In genomic region chr6:163787001-163787667, GRCh38 we compare ENCODE assay signal across 21 cellular contexts.
DNase-seq lines count a peak whose midpoint lies in the region; ATAC-seq, FAIRE-seq and TF ChIP-seq lines count a peak whose summit lies in the region.
"Had no signal": no experiment of that assay in that cellular context is flagged by ENCODE, and none has a peak within 500 bp of the region (broad histone marks: within the 10 kb centered on the region; RNA-seq: fewer than 3 reads in every experiment).

No MANE protein-coding gene starts in this region.

- peaks cover 3% of the 10 kb centered on the region for H3K9me3 Mint-ChIP-seq in activated naive CD8-positive, alpha-beta T cell treated with anti-CD3 and anti-CD28 coated beads, Interleukin-2, amount 10 ng/mL, durations not matched to agents 7 days and 5 days
- no peaks in the 10 kb centered on the region for H3K9me3 Mint-ChIP-seq in activated naive CD8-positive, alpha-beta T cell treated with anti-CD3 and anti-CD28 coated beads for 36 hours
- no peaks in the 10 kb centered on the region for H3K9me3 Mint-ChIP-seq in stimulated activated effector memory CD8-positive, alpha-beta T cell treated with anti-CD3 and anti-CD28 coated beads, Interleukin-12 subunit alpha, Interleukin-12 subunit beta, amount 100 ng/mL, for 72 hours
- H3K9me3 Mint-ChIP-seq: CD8-positive, alpha-beta memory T cell had no signal

- H3K9ac ChIP-seq in GM12878 (ENCODE audit: control insufficient read depth, insufficient read depth, low read length): no peak overlapping the region
- H3K9ac ChIP-seq: BLaER1 treated with 17β-estradiol and CSF1 and Interleukin-3, amounts not matched to agents 10 nM and 100 nM had no signal

- peaks cover 11% of the 10 kb centered on the region for H3K4me1 Mint-ChIP-seq in activated naive CD8-positive, alpha-beta T cell treated with anti-CD3 and anti-CD28 coated beads, Interleukin-2, amount 10 ng/mL, durations not matched to agents 7 days and 5 days
- peaks cover 6% of the 10 kb centered on the region for H3K4me1 Mint-ChIP-seq in activated naive CD8-positive, alpha-beta T cell treated with anti-CD3 and anti-CD28 coated beads for 36 hours
- peaks cover 23% of the 10 kb centered on the region for H3K4me1 Mint-ChIP-seq in stimulated activated effector memory CD8-positive, alpha-beta T cell treated with anti-CD3 and anti-CD28 coated beads, Interleukin-12 subunit alpha, Interleukin-12 subunit beta, amount 100 ng/mL, for 72 hours

- intact Hi-C loops in GM12878 (cut with micrococcal nuclease; ENCODE audit: unreplicated experiment): no loop called here

- no peak overlapping the region for H3K27ac ChIP-seq in GM12878 (ENCODE audit: control insufficient read depth, insufficient read depth)
- H3K27ac ChIP-seq in small intestine (ENCODE audit: low read depth in 1 of 2, low read length in 1 of 2): no peak overlapping the region
- H3K27ac ChIP-seq: A549; BLaER1 treated with 17β-estradiol and CSF1 and Interleukin-3, amounts not matched to agents 10 nM and 100 nM; SJCRH30 had no signal

- no peaks in the 10 kb centered on the region for H3K9me3 ChIP-seq in GM12878 (replicated peaks; ENCODE audit: control insufficient read depth, insufficient read depth, low read length)
- no peaks in the 10 kb centered on the region for H3K9me3 ChIP-seq in small intestine (ENCODE audit: control insufficient read depth, low read depth)
- H3K9me3 ChIP-seq: A549, HAP-1, SJCRH30 had no signal

- RAD21 ChIA-PET in GM12878 (lab: Charles Lee; ENCODE audit: unreplicated experiment): no interaction called here

- no peaks in the 10 kb centered on the region for H3K79me2 ChIP-seq in GM12878 (ENCODE audit: control insufficient read depth, insufficient read depth, low read length)

- no peak for TF ChIP-seq CTCF in GM12878 (IDR thresholded peaks at IDR 0.05 in 2 of 3, conservative IDR thresholded peaks at IDR 0.05 in 1 of 3; ENCODE audit: control insufficient read depth in 2 of 3, extremely low read depth in 1 of 3, insufficient read depth in 1 of 3, low read depth in 3 of 3, low read length in 3 of 3)

- ATAC-seq in activated naive CD8-positive, alpha-beta T cell treated with anti-CD3 and anti-CD28 coated beads, Interleukin-2, amount 10 ng/mL, durations not matched to agents 7 days and 5 days (ENCODE audit: low read depth): peak; percentile 47
- peak; percentile 32 for ATAC-seq in HG03442 (IDR thresholded peaks at IDR 0.05; ENCODE audit: unreplicated experiment)
- ATAC-seq in GM12878: no peak
- ATAC-seq in stimulated activated effector memory CD8-positive, alpha-beta T cell treated with anti-CD3 and anti-CD28 coated beads, Interleukin-12 subunit alpha, Interleukin-12 subunit beta, amount 100 ng/mL, for 72 hours: peak; percentile 72
- ATAC-seq in HG02571 (IDR thresholded peaks at IDR 0.05; ENCODE audit: unreplicated experiment): no peak
- ATAC-seq: A549, PC-3 had no signal

- no peak overlapping the region for H3K4me3 Mint-ChIP-seq in activated naive CD8-positive, alpha-beta T cell treated with anti-CD3 and anti-CD28 coated beads, Interleukin-2, amount 10 ng/mL, durations not matched to agents 7 days and 5 days
- H3K4me3 Mint-ChIP-seq in activated naive CD8-positive, alpha-beta T cell treated with anti-CD3 and anti-CD28 coated beads for 36 hours: no peak overlapping the region
- no peak overlapping the region for H3K4me3 Mint-ChIP-seq in stimulated activated effector memory CD8-positive, alpha-beta T cell treated with anti-CD3 and anti-CD28 coated beads, Interleukin-12 subunit alpha, Interleukin-12 subunit beta, amount 100 ng/mL, for 72 hours

- in situ Hi-C loops in GM12878 (cut with MboI): no loop called here

- no peak for DNase-seq in activated naive CD8-positive, alpha-beta T cell treated with anti-CD3 and anti-CD28 coated beads, Interleukin-2, amount 10 ng/mL, durations not matched to agents 7 days and 5 days
- DNase-seq in activated naive CD8-positive, alpha-beta T cell treated with anti-CD3 and anti-CD28 coated beads for 36 hours: no peak
- DNase-seq in GM12878 (ENCODE audit: low read depth, low spot score) (no peak), small intestine (no peak), H4 (ENCODE audit: low spot score) (no peak)
- no peak for DNase-seq in stimulated activated effector memory CD8-positive, alpha-beta T cell treated with anti-CD3 and anti-CD28 coated beads, Interleukin-12 subunit alpha, Interleukin-12 subunit beta, amount 100 ng/mL, for 72 hours (ENCODE audit: low spot score in 2 of 2)
- DNase-seq: CD8-positive, alpha-beta memory T cell; DMS53; NCI-H1105 treated with DMSO at 0.1 percent for 48 hours; NCI-H187; NCI-H2107; NCI-H510A; NCI-H748 treated with DMSO at 0.1 percent for 48 hours; PC-3; SJCRH30 had no signal

- peak overlapping the region; percentile 38; the same call in 1 of the 2 replicates for H3K4me2 ChIP-seq in GM12878 (ENCODE audit: control insufficient read depth, insufficient read depth)
- H3K4me2 ChIP-seq: A549; BLaER1 treated with 17β-estradiol and CSF1 and Interleukin-3, amounts not matched to agents 10 nM and 100 nM had no signal

- POLR2A ChIA-PET in activated naive CD8-positive, alpha-beta T cell treated with anti-CD3 and anti-CD28 coated beads, Interleukin-2, amount 10 ng/mL, durations not matched to agents 7 days and 5 days (lab: Charles Lee): no interaction called here
- POLR2A ChIA-PET in GM12878 (lab: Charles Lee): no interaction called here

- no TSS peak for BruUV-seq in GM12878 (replicated peaks; lab: Mats Ljungman, UMichigan)

- no peak overlapping the region for H2AFZ ChIP-seq in GM12878 (ENCODE audit: control insufficient read depth, low read depth, low read length)

- SMC1A ChIA-PET in GM12878 (lab: Charles Lee; ENCODE audit: uncharacterized antibody, unreplicated experiment): interaction anchor here (0.6 kb wide), 1 partner anchor 82 kb away, joined by 3 read pairs; no protein-coding TSS in a partner anchor

- H3K36me3 Mint-ChIP-seq in activated naive CD8-positive, alpha-beta T cell treated with anti-CD3 and anti-CD28 coated beads, Interleukin-2, amount 10 ng/mL, durations not matched to agents 7 days and 5 days: no peaks in the 10 kb centered on the region
- H3K36me3 Mint-ChIP-seq in activated naive CD8-positive, alpha-beta T cell treated with anti-CD3 and anti-CD28 coated beads for 36 hours: no peaks in the 10 kb centered on the region
- H3K36me3 Mint-ChIP-seq in stimulated activated effector memory CD8-positive, alpha-beta T cell treated with anti-CD3 and anti-CD28 coated beads, Interleukin-12 subunit alpha, Interleukin-12 subunit beta, amount 100 ng/mL, for 72 hours: peaks cover 6% of the 10 kb centered on the region
- H3K36me3 Mint-ChIP-seq: CD8-positive, alpha-beta memory T cell had no signal

- TF ChIP-seq POLR2A in GM12878 (IDR thresholded peaks at IDR 0.05; ENCODE audit: low read depth, low read length): no peak

- no peak overlapping the region for H3K27ac Mint-ChIP-seq in activated naive CD8-positive, alpha-beta T cell treated with anti-CD3 and anti-CD28 coated beads, Interleukin-2, amount 10 ng/mL, durations not matched to agents 7 days and 5 days
- no peak overlapping the region for H3K27ac Mint-ChIP-seq in activated naive CD8-positive, alpha-beta T cell treated with anti-CD3 and anti-CD28 coated beads for 36 hours
- no peak overlapping the region for H3K27ac Mint-ChIP-seq in stimulated activated effector memory CD8-positive, alpha-beta T cell treated with anti-CD3 and anti-CD28 coated beads, Interleukin-12 subunit alpha, Interleukin-12 subunit beta, amount 100 ng/mL, for 72 hours

- H4K20me1 ChIP-seq in GM12878 (ENCODE audit: control insufficient read depth, insufficient read depth): no peaks in the 10 kb centered on the region
- H4K20me1 ChIP-seq: BLaER1 treated with 17β-estradiol and CSF1 and Interleukin-3, amounts not matched to agents 10 nM and 100 nM had no signal

- no peak for TF ChIP-seq RAD21 in GM12878 (IDR thresholded peaks at IDR 0.05; ENCODE audit: insufficient read depth, low read depth, low read length)

- WGBS in GM12878 (ENCODE audit: insufficient coverage, insufficient replicate concordance, low lambda C conversion rate, missing lambda C conversion rate): 0% methylated on average over 2 of the region's 2 CpGs
- 57 to 60% (median 58%) methylated on average over 2 of the region's 2 CpGs for WGBS in small intestine, 3 donors

- H3K36me3 ChIP-seq in GM12878 (ENCODE audit: control insufficient read depth in 2 of 2, insufficient read depth in 2 of 2, low read length in 1 of 2) (no peaks in the 10 kb centered on the region), small intestine (ENCODE audit: control insufficient read depth in 2 of 2, insufficient read depth in 2 of 2, low read length in 2 of 2) (no peaks in the 10 kb centered on the region)
- H3K36me3 ChIP-seq: BLaER1 treated with 17β-estradiol and CSF1 and Interleukin-3, amounts not matched to agents 10 nM and 100 nM; HAP-1; SJCRH30 had no signal

- H3K27me3 ChIP-seq in GM12878 (replicated peaks in 1 of 2; ENCODE audit: control insufficient read depth in 2 of 2, insufficient read depth in 2 of 2, low read length in 1 of 2) (no peaks in the 10 kb centered on the region), small intestine (ENCODE audit: control insufficient read depth in 2 of 2, insufficient read depth in 2 of 2, low read length in 2 of 2) (no peaks in the 10 kb centered on the region)
- H3K27me3 ChIP-seq: BLaER1 treated with 17β-estradiol and CSF1 and Interleukin-3, amounts not matched to agents 10 nM and 100 nM; SJCRH30 had no signal

- CTCF ChIA-PET in GM12878 (lab: Yijun Ruan, JAX): no interaction called here

- no peak for FAIRE-seq in GM12878 (lab: Jason Lieb, UNC)
- no peak for FAIRE-seq in small intestine (lab: Jason Lieb, UNC)
- FAIRE-seq: A549, K562 had no signal

- H3K4me3 ChIP-seq in GM12878: 0 out of 2 replicates have a peak overlapping the region, but pooled peaks have one; percentile 24
- no peak overlapping the region for H3K4me3 ChIP-seq in small intestine (ENCODE audit: low read depth in 1 of 2, low read length in 2 of 2)
- H3K4me3 ChIP-seq: A549; BLaER1 treated with 17β-estradiol and CSF1 and Interleukin-3, amounts not matched to agents 10 nM and 100 nM; HAP-1; K562; SJCRH30 had no signal

- H3K27me3 Mint-ChIP-seq in activated naive CD8-positive, alpha-beta T cell treated with anti-CD3 and anti-CD28 coated beads, Interleukin-2, amount 10 ng/mL, durations not matched to agents 7 days and 5 days: peaks cover 15% of the 10 kb centered on the region
- peaks cover 21% of the 10 kb centered on the region for H3K27me3 Mint-ChIP-seq in activated naive CD8-positive, alpha-beta T cell treated with anti-CD3 and anti-CD28 coated beads for 36 hours

- no peak for TF ChIP-seq EP300 in GM12878 (IDR thresholded peaks at IDR 0.05; ENCODE audit: borderline replicate concordance in 1 of 2, control insufficient read depth in 1 of 2, low read depth in 2 of 2, low read length in 2 of 2)

- H3K4me1 ChIP-seq in GM12878 (ENCODE audit: control insufficient read depth, insufficient read depth, low read length): peaks cover 9% of the 10 kb centered on the region
- H3K4me1 ChIP-seq in small intestine (ENCODE audit: control insufficient read depth in 2 of 2, insufficient read depth in 1 of 2, low read depth in 1 of 2, low read length in 1 of 2): no peaks in the 10 kb centered on the region
- H3K4me1 ChIP-seq: A549 had no signal

TF ChIP-seq in GM12878, 131 proteins besides CTCF, POLR2A, EP300 and RAD21 (continues in another document):
- no peak for TF ChIP-seq YY1 (IDR thresholded peaks at IDR 0.05; ENCODE audit: low read depth, low read length)

Comparison
In these comparisons a context has a peak if more than half of its experiments do, and no peak if none do; other contexts are left out.
1. ATAC-seq: peak in activated naive CD8-positive, alpha-beta T cell treated with anti-CD3 and anti-CD28 coated beads, Interleukin-2, amount 10 ng/mL, durations not matched to agents 7 days and 5 days (single experiment), HG03442 (single experiment) and stimulated activated effector memory CD8-positive, alpha-beta T cell treated with anti-CD3 and anti-CD28 coated beads, Interleukin-12 subunit alpha, Interleukin-12 subunit beta, amount 100 ng/mL, for 72 hours (single experiment); none in GM12878 (single experiment) and HG02571 (single experiment).